7 cellular contexts compared by ENCODE assay signal in genomic region chr5:141512390-141513020, GRCh38.
DNase-seq lines count a peak whose midpoint lies in the region; ATAC-seq and TF ChIP-seq lines count a peak whose summit lies in the region.

No MANE protein-coding gene starts in this region.

- peaks cover 41% of the 10 kb centered on the region for H3F3A ChIP-seq in MM.1S (ENCODE audit: insufficient read depth, low read length)

- no peaks in the 10 kb centered on the region for H3K9me3 ChIP-seq in MM.1S (replicated peaks; ENCODE audit: insufficient read depth, low read length)

- H3K4me2 ChIP-seq in MM.1S (ENCODE audit: low read depth, low read length) = peak overlapping the region; percentile 79

- 0 out of 2 replicates have a peak, but pooled peaks cover 6% of the 10 kb centered on the region for H3K79me2 ChIP-seq in MM.1S (ENCODE audit: low read length)

- no peaks in the 10 kb centered on the region; the same call in 1 of the 2 replicates for H3K36me3 ChIP-seq in MM.1S (replicated peaks; ENCODE audit: insufficient read depth, low read length)

- peak overlapping the region; percentile 83; the same call in 1 of the 2 replicates for H3K27ac ChIP-seq in MM.1S (ENCODE audit: low read length)

- H3K4me1 ChIP-seq in MM.1S (ENCODE audit: low read length) = peaks cover 61% of the 10 kb centered on the region

- peak overlapping the region; percentile 42 for H3K4me3 ChIP-seq in MM.1S (ENCODE audit: low read length)

- DNase-seq in MM.1S (peak; percentile 82), kidney tubule cell (ENCODE audit: low spot score) (peak; percentile 79)
- peak; percentile 89 for DNase-seq in activated CD4-positive, CD25-positive, alpha-beta regulatory T cell treated with anti-CD3 and anti-CD28 coated beads, Interleukin-2, amount 50 U/mL, for 72 hours
- DNase-seq in central memory CD4-positive, alpha-beta T cell = peak; percentile 71
- peak; percentile 86 for DNase-seq in stimulated activated CD4-positive, alpha-beta T cell treated with anti-CD3 and anti-CD28 coated beads, Interleukin-1b, Interleukin-23, amount 100 ng/mL, for 48 hours

- no peaks in the 10 kb centered on the region for H3K27me3 ChIP-seq in MM.1S (replicated peaks; ENCODE audit: insufficient read depth, low read length)

- no peaks in the 10 kb centered on the region for H4K20me1 ChIP-seq in MM.1S (ENCODE audit: insufficient read depth, low read length)

- no peaks in the 10 kb centered on the region for H3K9me2 ChIP-seq in MM.1S (replicated peaks; ENCODE audit: insufficient read depth, low read length)

- peak overlapping the region; percentile 59 for H3K9ac ChIP-seq in MM.1S (ENCODE audit: low read length)

- ATAC-seq in GM21723 (IDR thresholded peaks at IDR 0.05; ENCODE audit: unreplicated experiment) = no peak

- H2AFZ ChIP-seq in MM.1S (ENCODE audit: low read length) = no peak overlapping the region

- TF ChIP-seq CTCF in GM12874 (IDR thresholded peaks at IDR 0.05; ENCODE audit: insufficient read depth, low read depth, low read length) (peak; percentile 95), MM.1S (IDR thresholded peaks at IDR 0.05; ENCODE audit: low read length) (peak; percentile 88)
